ENCODE assay signal across 5 cellular contexts in genomic region chr5:55935371-55935770, GRCh38.
"Had no signal": no experiment of that assay in that cellular context is flagged by ENCODE, and none has a peak within 500 bp of the region (broad histone marks: within the 10 kb centered on the region; RNA-seq: fewer than 3 reads in every experiment).

No MANE protein-coding gene starts in this region.

- H3K4me3 Mint-ChIP-seq: activated naive CD4-positive, alpha-beta T cell treated with anti-CD3 and anti-CD28 coated beads for 36 hours; activated T-cell treated with anti-CD3 and anti-CD28 coated beads, Interleukin-2, amount 50 U/mL, for 4 hours; nephron; stimulated activated naive CD8-positive, alpha-beta T cell treated with anti-CD3 and anti-CD28 coated beads, Interleukin-15, Interleukin-2, amounts not matched to agents 100 ng/mL and 50 ng/mL, for 24 hours had no signal

- H3K27me3 Mint-ChIP-seq: stimulated activated naive CD8-positive, alpha-beta T cell treated with anti-CD3 and anti-CD28 coated beads, Interleukin-15, Interleukin-2, amounts not matched to agents 100 ng/mL and 50 ng/mL, for 24 hours had no signal

- H3K4me3 ChIP-seq: dorsolateral prefrontal cortex had no signal

- H3K27me3 ChIP-seq: dorsolateral prefrontal cortex had no signal

- H3K4me1 Mint-ChIP-seq: nephron had no signal

- H3K9me3 Mint-ChIP-seq: activated naive CD4-positive, alpha-beta T cell treated with anti-CD3 and anti-CD28 coated beads for 36 hours; activated T-cell treated with anti-CD3 and anti-CD28 coated beads, Interleukin-2, amount 50 U/mL, for 4 hours; nephron; stimulated activated naive CD8-positive, alpha-beta T cell treated with anti-CD3 and anti-CD28 coated beads, Interleukin-15, Interleukin-2, amounts not matched to agents 100 ng/mL and 50 ng/mL, for 24 hours had no signal
